Comparison of ENCODE assay signal across 1 cellular context in the genomic region with DNA sequence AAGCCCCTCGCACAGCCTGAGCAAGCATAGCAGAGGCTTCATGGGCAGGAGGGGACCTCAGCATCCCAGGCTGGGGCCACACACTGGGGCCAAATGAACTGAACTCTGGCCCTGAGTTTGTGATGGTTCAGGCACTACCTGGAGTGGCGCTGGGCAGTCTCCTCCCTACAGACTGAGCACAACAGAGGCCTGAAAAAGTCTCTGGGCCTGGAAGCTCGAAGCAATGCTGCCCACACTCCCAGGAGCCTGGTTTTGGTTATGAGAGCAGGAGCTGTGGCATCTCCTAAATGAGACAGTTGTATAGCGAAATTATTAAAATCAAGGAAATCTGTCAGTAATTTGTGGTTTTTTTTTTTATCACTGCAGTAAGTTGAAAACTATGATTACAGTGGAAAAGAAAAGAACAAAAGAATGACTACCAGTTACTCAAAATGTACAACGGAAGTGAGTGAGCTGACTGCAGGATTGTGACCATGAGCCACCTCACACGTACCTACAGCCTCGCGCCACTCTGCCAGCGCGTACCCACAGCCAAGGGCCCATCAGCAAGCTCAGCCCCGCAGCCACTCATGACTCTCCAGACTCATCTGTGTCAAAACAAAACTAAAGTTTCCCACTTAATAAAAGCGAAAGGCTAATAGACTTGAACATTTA.
TF ChIP-seq lines count a peak whose summit lies in the region.

No MANE protein-coding gene starts in this region.

TF ChIP-seq in HepG2, 621 proteins besides CTCF, POLR2A, EP300 and RAD21 (continued from another document):
- TF ChIP-seq, protein P1, sequence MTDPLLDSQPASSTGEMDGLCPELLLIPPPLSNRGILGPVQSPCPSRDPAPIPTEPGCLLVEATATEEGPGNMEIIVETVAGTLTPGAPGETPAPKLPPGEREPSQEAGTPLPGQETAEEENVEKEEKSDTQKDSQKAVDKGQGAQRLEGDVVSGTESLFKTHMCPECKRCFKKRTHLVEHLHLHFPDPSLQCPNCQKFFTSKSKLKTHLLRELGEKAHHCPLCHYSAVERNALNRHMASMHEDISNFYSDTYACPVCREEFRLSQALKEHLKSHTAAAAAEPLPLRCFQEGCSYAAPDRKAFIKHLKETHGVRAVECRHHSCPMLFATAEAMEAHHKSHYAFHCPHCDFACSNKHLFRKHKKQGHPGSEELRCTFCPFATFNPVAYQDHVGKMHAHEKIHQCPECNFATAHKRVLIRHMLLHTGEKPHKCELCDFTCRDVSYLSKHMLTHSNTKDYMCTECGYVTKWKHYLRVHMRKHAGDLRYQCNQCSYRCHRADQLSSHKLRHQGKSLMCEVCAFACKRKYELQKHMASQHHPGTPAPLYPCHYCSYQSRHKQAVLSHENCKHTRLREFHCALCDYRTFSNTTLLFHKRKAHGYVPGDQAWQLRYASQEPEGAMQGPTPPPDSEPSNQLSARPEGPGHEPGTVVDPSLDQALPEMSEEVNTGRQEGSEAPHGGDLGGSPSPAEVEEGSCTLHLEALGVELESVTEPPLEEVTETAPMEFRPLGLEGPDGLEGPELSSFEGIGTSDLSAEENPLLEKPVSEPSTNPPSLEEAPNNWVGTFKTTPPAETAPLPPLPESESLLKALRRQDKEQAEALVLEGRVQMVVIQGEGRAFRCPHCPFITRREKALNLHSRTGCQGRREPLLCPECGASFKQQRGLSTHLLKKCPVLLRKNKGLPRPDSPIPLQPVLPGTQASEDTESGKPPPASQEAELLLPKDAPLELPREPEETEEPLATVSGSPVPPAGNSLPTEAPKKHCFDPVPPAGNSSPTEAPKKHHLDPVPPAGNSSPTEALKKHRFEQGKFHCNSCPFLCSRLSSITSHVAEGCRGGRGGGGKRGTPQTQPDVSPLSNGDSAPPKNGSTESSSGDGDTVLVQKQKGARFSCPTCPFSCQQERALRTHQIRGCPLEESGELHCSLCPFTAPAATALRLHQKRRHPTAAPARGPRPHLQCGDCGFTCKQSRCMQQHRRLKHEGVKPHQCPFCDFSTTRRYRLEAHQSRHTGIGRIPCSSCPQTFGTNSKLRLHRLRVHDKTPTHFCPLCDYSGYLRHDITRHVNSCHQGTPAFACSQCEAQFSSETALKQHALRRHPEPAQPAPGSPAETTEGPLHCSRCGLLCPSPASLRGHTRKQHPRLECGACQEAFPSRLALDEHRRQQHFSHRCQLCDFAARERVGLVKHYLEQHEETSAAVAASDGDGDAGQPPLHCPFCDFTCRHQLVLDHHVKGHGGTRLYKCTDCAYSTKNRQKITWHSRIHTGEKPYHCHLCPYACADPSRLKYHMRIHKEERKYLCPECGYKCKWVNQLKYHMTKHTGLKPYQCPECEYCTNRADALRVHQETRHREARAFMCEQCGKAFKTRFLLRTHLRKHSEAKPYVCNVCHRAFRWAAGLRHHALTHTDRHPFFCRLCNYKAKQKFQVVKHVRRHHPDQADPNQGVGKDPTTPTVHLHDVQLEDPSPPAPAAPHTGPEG (CRISPR knock-in tag; IDR thresholded peaks at IDR 0.05): no peak
- no peak for TF ChIP-seq ZNF660 (CRISPR knock-in tag; IDR thresholded peaks at IDR 0.05; ENCODE audit: borderline replicate concordance, low read depth)
- TF ChIP-seq ZBTB3 (CRISPR knock-in tag; IDR thresholded peaks at IDR 0.05; ENCODE audit: borderline replicate concordance, low read depth): no peak
- no peak for TF ChIP-seq SAP130 (CRISPR knock-in tag; IDR thresholded peaks at IDR 0.05; ENCODE audit: low read depth)
- TF ChIP-seq RFX1 (IDR thresholded peaks at IDR 0.05): no peak
- TF ChIP-seq, protein P2, sequence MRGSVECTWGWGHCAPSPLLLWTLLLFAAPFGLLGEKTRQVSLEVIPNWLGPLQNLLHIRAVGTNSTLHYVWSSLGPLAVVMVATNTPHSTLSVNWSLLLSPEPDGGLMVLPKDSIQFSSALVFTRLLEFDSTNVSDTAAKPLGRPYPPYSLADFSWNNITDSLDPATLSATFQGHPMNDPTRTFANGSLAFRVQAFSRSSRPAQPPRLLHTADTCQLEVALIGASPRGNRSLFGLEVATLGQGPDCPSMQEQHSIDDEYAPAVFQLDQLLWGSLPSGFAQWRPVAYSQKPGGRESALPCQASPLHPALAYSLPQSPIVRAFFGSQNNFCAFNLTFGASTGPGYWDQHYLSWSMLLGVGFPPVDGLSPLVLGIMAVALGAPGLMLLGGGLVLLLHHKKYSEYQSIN (CRISPR knock-in tag; IDR thresholded peaks at IDR 0.05; ENCODE audit: borderline replicate concordance): no peak
